ENCODE assay signal across 27 cellular contexts in genomic region chr2:102209474-102209873, GRCh38.
"Had no signal": no experiment of that assay in that cellular context is flagged by ENCODE, and none has a peak within 500 bp of the region (broad histone marks: within the 10 kb centered on the region; RNA-seq: fewer than 3 reads in every experiment).

No MANE protein-coding gene starts in this region.

- H3K27ac ChIP-seq: stomach, suprapubic skin, testis, thoracic aorta, thyroid gland, tibial artery, tibial nerve, transverse colon, upper lobe of left lung, upper lobe of right lung, uterus, vagina had no signal

- ATAC-seq: stimulated activated effector memory CD8-positive, alpha-beta T cell treated with anti-CD3 and anti-CD28 coated beads, Interleukin-12 subunit alpha, Interleukin-12 subunit beta, amount 100 ng/mL, for 72 hours; stimulated activated memory B cell treated with anti-CD40 and anti-IgM and Interleukin-4, amounts not matched to agents 10 μg/mL and 1 μg/mL and 100 μg/mL, for 72 hours; stimulated activated naive B cell treated with anti-CD40 and anti-IgM and Interleukin-4, amounts not matched to agents 10 μg/mL and 1 μg/mL and 100 μg/mL, for 72 hours; stimulated activated naive CD8-positive, alpha-beta T cell treated with anti-CD3 and anti-CD28 coated beads, Interleukin-15, amount 100 ng/mL, for 72 hours; stimulated activated naive CD8-positive, alpha-beta T cell treated with anti-CD3 and anti-CD28 coated beads, Interleukin-15, Interleukin-2, amounts not matched to agents 100 U/mL and 50 U/mL, for 24 hours; upper lobe of right lung had no signal

- H3K4me3 ChIP-seq: stomach, suprapubic skin, testis, thoracic aorta, thyroid gland, tibial artery, tibial nerve, transverse colon, upper lobe of left lung, upper lobe of right lung, uterus, vagina had no signal

- H3K9me3 ChIP-seq: stomach, testis, thoracic aorta, thyroid gland, tibial artery, transverse colon, upper lobe of left lung, upper lobe of right lung, uterus, vagina had no signal

- H3K4me1 ChIP-seq: stomach, testis, tibial nerve, transverse colon, upper lobe of left lung, upper lobe of right lung, uterus, vagina had no signal

- H3K27me3 ChIP-seq: stomach, suprapubic skin, testis, thyroid gland, tibial artery, tibial nerve, transverse colon, upper lobe of left lung, upper lobe of right lung, uterus, vagina had no signal

- DNase-seq: stimulated activated CD4-positive, alpha-beta T cell treated with anti-CD3 and anti-CD28 coated beads, Interleukin-2, amount 100 ng/mL, for 48 hours; stimulated activated CD4-positive, alpha-beta T cell treated with anti-CD3 and anti-CD28 coated beads, Interleukin-4, amount 100 ng/mL, for 1 hour; stimulated activated CD4-positive, alpha-beta T cell treated with anti-CD3 and anti-CD28 coated beads, Interleukin-4, amount 100 ng/mL, for 24 hours; stimulated activated CD4-positive, alpha-beta T cell treated with anti-CD3 and anti-CD28 coated beads, Interleukin-4, amount 100 ng/mL, for 4 hours; stimulated activated CD8-positive, alpha-beta memory T cell treated with anti-CD3 and anti-CD28 coated beads, Interleukin-4, amount 100 ng/mL, for 48 hours; stimulated activated naive B cell treated with anti-CD40 and anti-IgM and Interleukin-4, amounts not matched to agents 10 μg/mL and 1 μg/mL and 100 μg/mL, for 72 hours; stimulated activated naive CD4-positive, alpha-beta T cell; stimulated activated naive CD4-positive, alpha-beta T cell treated with Interleukin-2 at 50 U/mL for 16 hours; stimulated activated naive CD8-positive, alpha-beta T cell treated with anti-CD3 and anti-CD28 coated beads, Interleukin-15, amount 100 ng/mL, for 72 hours; stimulated activated naive CD8-positive, alpha-beta T cell treated with anti-CD3 and anti-CD28 coated beads, Interleukin-15, Interleukin-2, amounts not matched to agents 100 U/mL and 50 U/mL, for 24 hours; stomach; substantia nigra; testis; thyroid gland; tibial artery; transverse colon; trophoblast cell; upper lobe of left lung; upper lobe of right lung; uterus had no signal

- H3K36me3 ChIP-seq: stomach, suprapubic skin, thoracic aorta, thyroid gland, tibial artery, tibial nerve, transverse colon, upper lobe of left lung, upper lobe of right lung, uterus, vagina had no signal

- FAIRE-seq: urothelium cell line had no signal
